Comparison of ENCODE assay signal across 15 cellular contexts in the genomic region with DNA sequence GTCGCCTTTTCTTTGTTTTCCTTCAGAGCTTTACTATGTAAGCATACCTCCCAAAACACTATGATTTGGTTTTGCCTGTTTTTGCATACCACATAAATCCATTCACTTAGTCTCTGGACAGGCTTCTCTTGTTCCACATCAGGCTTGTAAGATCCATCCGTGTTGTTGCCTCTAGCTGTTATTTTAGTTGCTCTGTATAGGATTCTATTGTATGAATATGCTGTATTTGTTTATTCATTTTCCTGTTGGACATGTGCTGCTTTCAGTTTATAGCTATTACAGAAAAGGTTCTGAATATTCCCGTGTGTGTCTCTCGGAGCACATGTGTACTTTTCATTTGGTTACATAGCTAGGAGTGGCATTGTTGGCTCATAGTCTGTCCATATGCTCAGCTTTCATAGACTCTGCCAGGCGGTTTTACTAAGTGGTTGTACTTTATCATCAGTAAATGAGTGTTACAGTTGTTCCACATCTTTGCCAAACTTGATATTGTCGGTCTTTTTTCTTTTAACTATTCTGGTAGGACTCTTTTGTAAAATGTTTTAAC. TPM values are rescaled to one million over a fixed set of nuclear protein-coding genes. Genes with fewer than 3 reads are reported as not detected.
DNase-seq lines count a peak whose midpoint lies in the region; ATAC-seq and TF ChIP-seq lines count a peak whose summit lies in the region.
"Had no signal": no experiment of that assay in that cellular context is flagged by ENCODE, and none has a peak within 500 bp of the region (broad histone marks: within the 10 kb centered on the region; RNA-seq: fewer than 3 reads in every experiment).

No MANE protein-coding gene starts in this region.

- peaks cover 46% of the 10 kb centered on the region for H3K36me3 Mint-ChIP-seq in activated naive CD4-positive, alpha-beta T cell treated with anti-CD3 and anti-CD28 coated beads, Interleukin-2, amount 10 ng/mL, durations not matched to agents 7 days and 5 days

- WGBS in transverse colon (ENCODE audit: low coverage in 1 of 2), 2 donors = 44 to 57% methylated on average over 6 of the region's 6 CpGs

- H3K4me3 ChIP-seq in left ventricle myocardium inferior = no peak overlapping the region
- H3K4me3 ChIP-seq in fibroblast of the aortic adventitia (ENCODE audit: low read depth, low read length) = no peak overlapping the region
- no peak overlapping the region for H3K4me3 ChIP-seq in transverse colon
- H3K4me3 ChIP-seq: ascending aorta, esophagus squamous epithelium had no signal

- DNase-seq in Right ventricle myocardium superior (no peak), left ventricle myocardium inferior (no peak), NCI-H526 (lab: John Stamatoyannopoulos, UW) (peak; percentile 88 to 93), fibroblast of the aortic adventitia (ENCODE audit: low read depth) (peak; percentile 20), transverse colon (no peak), epidermal melanocyte (ENCODE audit: insufficient read length, low spot score) (no peak)
- no peak for DNase-seq in activated naive CD4-positive, alpha-beta T cell treated with anti-CD3 and anti-CD28 coated beads, Interleukin-2, amount 10 ng/mL, durations not matched to agents 7 days and 5 days
- DNase-seq: activated CD8-positive, alpha-beta T cell treated with anti-CD3 and anti-CD28 coated beads for 36 hours; esophagus squamous epithelium; NCI-H1436; stimulated activated naive B cell treated with anti-CD40 and anti-IgM and Interleukin-4, amounts not matched to agents 10 μg/mL and 1 μg/mL and 100 μg/mL, for 72 hours had no signal

- no peak overlapping the region for H3K27ac Mint-ChIP-seq in activated naive CD4-positive, alpha-beta T cell treated with anti-CD3 and anti-CD28 coated beads, Interleukin-2, amount 10 ng/mL, durations not matched to agents 7 days and 5 days
- H3K27ac Mint-ChIP-seq: activated CD8-positive, alpha-beta T cell treated with anti-CD3 and anti-CD28 coated beads for 36 hours; activated T-helper 17 cell treated with anti-CD3 and anti-CD28 coated beads, Interleukin-2, amount 50 U/mL, for 72 hours; stimulated activated naive B cell treated with anti-CD40 and anti-IgM and Interleukin-4, amounts not matched to agents 10 μg/mL and 1 μg/mL and 100 μg/mL, for 72 hours had no signal

- H3K9me3 Mint-ChIP-seq in activated naive CD4-positive, alpha-beta T cell treated with anti-CD3 and anti-CD28 coated beads, Interleukin-2, amount 10 ng/mL, durations not matched to agents 7 days and 5 days = no peaks in the 10 kb centered on the region
- H3K9me3 Mint-ChIP-seq: activated T-helper 17 cell treated with anti-CD3 and anti-CD28 coated beads, Interleukin-2, amount 50 U/mL, for 72 hours; IgD-negative memory B cell; stimulated activated naive B cell treated with anti-CD40 and anti-IgM and Interleukin-4, amounts not matched to agents 10 μg/mL and 1 μg/mL and 100 μg/mL, for 72 hours had no signal

- H3K9me3 ChIP-seq in left ventricle myocardium inferior (replicated peaks) = no peaks in the 10 kb centered on the region
- no peaks in the 10 kb centered on the region for H3K9me3 ChIP-seq in transverse colon
- H3K9me3 ChIP-seq: ascending aorta, esophagus squamous epithelium had no signal

- peaks cover 47% of the 10 kb centered on the region for H3K36me3 ChIP-seq in left ventricle myocardium inferior
- H3K36me3 ChIP-seq in transverse colon = peaks cover 0 to 31% (median 11%) of the 10 kb centered on the region in 4 donors

- ATAC-seq in Right ventricle myocardium superior (ENCODE audit: poor library complexity) (peak; percentile 65), GM19351 (IDR thresholded peaks at IDR 0.05; ENCODE audit: unreplicated experiment) (no peak)
- ATAC-seq: activated CD8-positive, alpha-beta T cell treated with anti-CD3 and anti-CD28 coated beads for 36 hours; activated T-helper 17 cell treated with anti-CD3 and anti-CD28 coated beads, Interleukin-2, amount 50 U/mL, for 72 hours; stimulated activated naive B cell treated with anti-CD40 and anti-IgM and Interleukin-4, amounts not matched to agents 10 μg/mL and 1 μg/mL and 100 μg/mL, for 72 hours had no signal

- intact Hi-C loops in Right ventricle myocardium superior (cut with DNase I) (no loop called here), left ventricle myocardium inferior (cut with micrococcal nuclease) (no loop called here), transverse colon (cut with DNase I; ENCODE audit: low total_unique reads) (no loop called here)

- H3K4me1 Mint-ChIP-seq in activated naive CD4-positive, alpha-beta T cell treated with anti-CD3 and anti-CD28 coated beads, Interleukin-2, amount 10 ng/mL, durations not matched to agents 7 days and 5 days = peaks cover 5% of the 10 kb centered on the region
- H3K4me1 Mint-ChIP-seq: activated T-helper 17 cell treated with anti-CD3 and anti-CD28 coated beads, Interleukin-2, amount 50 U/mL, for 72 hours; stimulated activated naive B cell treated with anti-CD40 and anti-IgM and Interleukin-4, amounts not matched to agents 10 μg/mL and 1 μg/mL and 100 μg/mL, for 72 hours had no signal

- TF ChIP-seq CTCF in left ventricle myocardium inferior (IDR thresholded peaks at IDR 0.05; ENCODE audit: borderline replicate concordance) (no peak), fibroblast of the aortic adventitia (IDR thresholded peaks at IDR 0.05; ENCODE audit: insufficient read depth, low read length) (no peak), transverse colon (IDR thresholded peaks at IDR 0.05) (no peak)

- no peak for TF ChIP-seq EP300 in transverse colon (IDR thresholded peaks at IDR 0.05; ENCODE audit: low read depth)

- no peak overlapping the region for H3K4me3 Mint-ChIP-seq in activated naive CD4-positive, alpha-beta T cell treated with anti-CD3 and anti-CD28 coated beads, Interleukin-2, amount 10 ng/mL, durations not matched to agents 7 days and 5 days
- H3K4me3 Mint-ChIP-seq: activated CD8-positive, alpha-beta T cell treated with anti-CD3 and anti-CD28 coated beads for 36 hours; activated T-helper 17 cell treated with anti-CD3 and anti-CD28 coated beads, Interleukin-2, amount 50 U/mL, for 72 hours; IgD-negative memory B cell; stimulated activated naive B cell treated with anti-CD40 and anti-IgM and Interleukin-4, amounts not matched to agents 10 μg/mL and 1 μg/mL and 100 μg/mL, for 72 hours had no signal

- H3K27me3 ChIP-seq in left ventricle myocardium inferior (ENCODE audit: low read depth) (no peaks in the 10 kb centered on the region), transverse colon (no peaks in the 10 kb centered on the region)
- H3K27me3 ChIP-seq: ascending aorta, esophagus squamous epithelium had no signal

- CTCF ChIA-PET in activated naive CD4-positive, alpha-beta T cell treated with anti-CD3 and anti-CD28 coated beads, Interleukin-2, amount 10 ng/mL, durations not matched to agents 7 days and 5 days (lab: Charles Lee) = interaction anchor here (0.6 to 2.2 kb wide), 4 partner anchors 11 to 194 kb away, joined by 3 to 7 read pairs (median 3); no protein-coding TSS in a partner anchor

- H3K27ac ChIP-seq in left ventricle myocardium inferior (replicated peaks) (no peak overlapping the region), transverse colon (peak overlapping the region in 3 of 4 donors; percentile 5 to 55 (median 11))
- H3K27ac ChIP-seq: ascending aorta, esophagus squamous epithelium had no signal

- peaks cover 7% of the 10 kb centered on the region for H3K4me1 ChIP-seq in left ventricle myocardium inferior
- H3K4me1 ChIP-seq in transverse colon = peaks cover 0 to 17% (median 8%) of the 10 kb centered on the region in 4 donors
- H3K4me1 ChIP-seq: ascending aorta, esophagus squamous epithelium had no signal

- no peak for TF ChIP-seq POLR2A in transverse colon (IDR thresholded peaks at IDR 0.05)

- H3K27me3 Mint-ChIP-seq in activated naive CD4-positive, alpha-beta T cell treated with anti-CD3 and anti-CD28 coated beads, Interleukin-2, amount 10 ng/mL, durations not matched to agents 7 days and 5 days = no peaks in the 10 kb centered on the region
- H3K27me3 Mint-ChIP-seq: activated CD8-positive, alpha-beta T cell treated with anti-CD3 and anti-CD28 coated beads for 36 hours; activated T-helper 17 cell treated with anti-CD3 and anti-CD28 coated beads, Interleukin-2, amount 50 U/mL, for 72 hours; IgD-negative memory B cell; stimulated activated naive B cell treated with anti-CD40 and anti-IgM and Interleukin-4, amounts not matched to agents 10 μg/mL and 1 μg/mL and 100 μg/mL, for 72 hours had no signal

- in situ Hi-C loops in transverse colon (cut with MboI; ENCODE audit: low pct_ligation_motif_present in 1 of 4, low pct_unique_long_range_greater_than_20kb in 1 of 4, low sequenced_read_pairs in 3 of 4) = loop anchor here in 1 of 4 donors (25.0 kb wide), 1 partner anchor 295 kb away; no protein-coding TSS in a partner anchor

RNA-seq across cellular contexts. Expression of gene NUP214, which starts 41.8 kb away (rescaled TPM):
- total RNA-seq in Right ventricle myocardium superior = 22.4 TPM
- total RNA-seq in left ventricle myocardium inferior = 24.7 TPM
- total RNA-seq in fibroblast of the aortic adventitia (ENCODE audit: low replicate concordance) = 18.1 and 20.2 TPM in 2 replicates
- 100 to 1,000 TPM in 2 of 4 donors, 10 to 100 TPM in 2; 48.3 to 152 (median 85.9) TPM for total RNA-seq in transverse colon

Comparison
In these comparisons a context has a peak if more than half of its experiments do, and no peak if none do; other contexts are left out.
1. DNase-seq: peak in NCI-H526 (2 of 2) and fibroblast of the aortic adventitia (single experiment); none in Right ventricle myocardium superior (single experiment), left ventricle myocardium inferior (single experiment), transverse colon (single experiment), activated naive CD4-positive, alpha-beta T cell treated with anti-CD3 and anti-CD28 coated beads, Interleukin-2, amount 10 ng/mL, durations not matched to agents 7 days and 5 days (single experiment) and epidermal melanocyte (single experiment).